In genomic region chr12:41531147-41531829, GRCh38 we compare ENCODE assay signal across 17 cellular contexts.
DNase-seq lines count a peak whose midpoint lies in the region; ATAC-seq and TF ChIP-seq lines count a peak whose summit lies in the region.
"Had no signal": no experiment of that assay in that cellular context is flagged by ENCODE, and none has a peak within 500 bp of the region (broad histone marks: within the 10 kb centered on the region; RNA-seq: fewer than 3 reads in every experiment).

No MANE protein-coding gene starts in this region.

- no peaks in the 10 kb centered on the region for H3K4me1 ChIP-seq in body of pancreas
- H3K4me1 ChIP-seq in left ventricle myocardium inferior, result no peaks in the 10 kb centered on the region
- no peaks in the 10 kb centered on the region for H3K4me1 ChIP-seq in ovary (ENCODE audit: insufficient read depth)
- H3K4me1 ChIP-seq: left lung had no signal

- H3K9me3 ChIP-seq in body of pancreas, result no peaks in the 10 kb centered on the region
- no peaks in the 10 kb centered on the region for H3K9me3 ChIP-seq in left ventricle myocardium inferior (replicated peaks)
- no peaks in the 10 kb centered on the region for H3K9me3 ChIP-seq in ovary
- H3K9me3 ChIP-seq: left lung had no signal

- no peak for ATAC-seq in body of pancreas
- ATAC-seq: activated CD8-positive, alpha-beta T cell treated with anti-CD3 and anti-CD28 coated beads for 36 hours; left lung; naive thymus-derived CD8-positive, alpha-beta T cell had no signal

- no peaks in the 10 kb centered on the region for H3K4me1 Mint-ChIP-seq in immature natural killer cell
- H3K4me1 Mint-ChIP-seq: CD14-positive monocyte; IgD-negative memory B cell; naive thymus-derived CD8-positive, alpha-beta T cell; stimulated activated naive B cell treated with anti-CD40 and anti-IgM and Interleukin-4, amounts not matched to agents 10 μg/mL and 1 μg/mL and 100 μg/mL, for 72 hours had no signal

- no peak for TF ChIP-seq EP300 in ovary (IDR thresholded peaks at IDR 0.05)

- H3K36me3 ChIP-seq in body of pancreas (replicated peaks in 1 of 2; ENCODE audit: insufficient read depth in 1 of 2, low read depth in 2 of 2) (no peaks in the 10 kb centered on the region), left ventricle myocardium inferior (no peaks in the 10 kb centered on the region), ovary (no peaks in the 10 kb centered on the region)
- H3K36me3 ChIP-seq: left lung had no signal

- no peaks in the 10 kb centered on the region for H3K27me3 ChIP-seq in body of pancreas
- no peaks in the 10 kb centered on the region for H3K27me3 ChIP-seq in left ventricle myocardium inferior (ENCODE audit: low read depth)
- no peaks in the 10 kb centered on the region for H3K27me3 ChIP-seq in ovary
- H3K27me3 ChIP-seq: left lung had no signal

- H3K4me3 ChIP-seq in body of pancreas, result no peak overlapping the region
- no peak overlapping the region for H3K4me3 ChIP-seq in left ventricle myocardium inferior
- H3K4me3 ChIP-seq in ovary, result no peak overlapping the region
- H3K4me3 ChIP-seq: left lung, SK-N-MC had no signal

- 69 to 71% methylated on average over 13 of the region's 13 CpGs for WGBS in body of pancreas, 2 donors
- 59 to 75% (median 71%) methylated on average over 13 of the region's 13 CpGs for WGBS in ovary, 3 donors

- H3K4me3 Mint-ChIP-seq in immature natural killer cell, result no peak overlapping the region
- H3K4me3 Mint-ChIP-seq: activated CD8-positive, alpha-beta T cell treated with anti-CD3 and anti-CD28 coated beads for 36 hours; CD14-positive monocyte; naive thymus-derived CD8-positive, alpha-beta T cell; stimulated activated naive B cell treated with anti-CD40 and anti-IgM and Interleukin-4, amounts not matched to agents 10 μg/mL and 1 μg/mL and 100 μg/mL, for 72 hours had no signal

- H3K9me3 Mint-ChIP-seq in immature natural killer cell, result peaks cover 0 to 2% (median 0%) of the 10 kb centered on the region in 6 donors
- H3K9me3 Mint-ChIP-seq: activated CD8-positive, alpha-beta T cell treated with anti-CD3 and anti-CD28 coated beads for 36 hours; IgD-negative memory B cell; naive thymus-derived CD8-positive, alpha-beta T cell; stimulated activated naive B cell treated with anti-CD40 and anti-IgM and Interleukin-4, amounts not matched to agents 10 μg/mL and 1 μg/mL and 100 μg/mL, for 72 hours had no signal

- H3K36me3 Mint-ChIP-seq in immature natural killer cell, result no peaks in the 10 kb centered on the region
- H3K36me3 Mint-ChIP-seq: CD14-positive monocyte; naive thymus-derived CD8-positive, alpha-beta T cell; stimulated activated naive B cell treated with anti-CD40 and anti-IgM and Interleukin-4, amounts not matched to agents 10 μg/mL and 1 μg/mL and 100 μg/mL, for 72 hours had no signal

- DNase-seq in body of pancreas (peak; percentile 11 to 24 (median 21)), left ventricle myocardium inferior (peak; percentile 76), ovary (peak in 3 of 5 donors; percentile 11 to 41 (median 37)), ureter (ENCODE audit: low spot score) (peak; percentile 56), NCI-H510A treated with DMSO at 0.1 percent for 48 hours (lab: John Stamatoyannopoulos, UW) (no peak), immature natural killer cell (no peak), foreskin melanocyte (no peak)
- no peak for DNase-seq in stimulated activated CD4-positive, alpha-beta T cell treated with anti-CD3 and anti-CD28 coated beads, Interleukin-4, amount 100 ng/mL, for 1 hour
- DNase-seq: activated CD8-positive, alpha-beta T cell treated with anti-CD3 and anti-CD28 coated beads for 36 hours; DND-41; naive thymus-derived CD8-positive, alpha-beta T cell; NCI-H226; stimulated activated naive B cell treated with anti-CD40 and anti-IgM and Interleukin-4, amounts not matched to agents 10 μg/mL and 1 μg/mL and 100 μg/mL, for 72 hours had no signal

- TF ChIP-seq CTCF in body of pancreas (IDR thresholded peaks at IDR 0.05) (no peak), left ventricle myocardium inferior (IDR thresholded peaks at IDR 0.05; ENCODE audit: borderline replicate concordance) (no peak), ovary (IDR thresholded peaks at IDR 0.05) (no peak)

- peaks cover 0 to 2% (median 0%) of the 10 kb centered on the region in 3 donors for H3K27me3 Mint-ChIP-seq in immature natural killer cell (ENCODE audit: low read depth in 3 of 3)
- H3K27me3 Mint-ChIP-seq: activated CD8-positive, alpha-beta T cell treated with anti-CD3 and anti-CD28 coated beads for 36 hours; IgD-negative memory B cell; stimulated activated naive B cell treated with anti-CD40 and anti-IgM and Interleukin-4, amounts not matched to agents 10 μg/mL and 1 μg/mL and 100 μg/mL, for 72 hours had no signal

- H3K27ac Mint-ChIP-seq in immature natural killer cell, result no peak overlapping the region
- H3K27ac Mint-ChIP-seq: activated CD8-positive, alpha-beta T cell treated with anti-CD3 and anti-CD28 coated beads for 36 hours; CD14-positive monocyte; IgD-negative memory B cell; naive thymus-derived CD8-positive, alpha-beta T cell; stimulated activated naive B cell treated with anti-CD40 and anti-IgM and Interleukin-4, amounts not matched to agents 10 μg/mL and 1 μg/mL and 100 μg/mL, for 72 hours had no signal

- TF ChIP-seq POLR2A in body of pancreas (IDR thresholded peaks at IDR 0.05) (no peak), ovary (IDR thresholded peaks at IDR 0.05) (no peak)

- intact Hi-C loops in body of pancreas (cut with DNase I) (no loop called here), left ventricle myocardium inferior (cut with micrococcal nuclease) (no loop called here), ovary (cut with DNase I) (no loop called here)

- no peak overlapping the region for H3K27ac ChIP-seq in body of pancreas
- no peak overlapping the region for H3K27ac ChIP-seq in left ventricle myocardium inferior (replicated peaks)
- H3K27ac ChIP-seq in ovary, result no peak overlapping the region
- H3K27ac ChIP-seq: left lung, SK-N-MC had no signal

Comparison
In these comparisons a context has a peak if more than half of its experiments do, and no peak if none do; other contexts are left out.
1. DNase-seq: peak in body of pancreas (4 of 4), left ventricle myocardium inferior (single experiment), ovary (3 of 5) and ureter (single experiment); none in stimulated activated CD4-positive, alpha-beta T cell treated with anti-CD3 and anti-CD28 coated beads, Interleukin-4, amount 100 ng/mL, for 1 hour (single experiment), NCI-H510A treated with DMSO at 0.1 percent for 48 hours (single experiment), immature natural killer cell (0 of 3) and foreskin melanocyte (single experiment).